In the genomic region with DNA sequence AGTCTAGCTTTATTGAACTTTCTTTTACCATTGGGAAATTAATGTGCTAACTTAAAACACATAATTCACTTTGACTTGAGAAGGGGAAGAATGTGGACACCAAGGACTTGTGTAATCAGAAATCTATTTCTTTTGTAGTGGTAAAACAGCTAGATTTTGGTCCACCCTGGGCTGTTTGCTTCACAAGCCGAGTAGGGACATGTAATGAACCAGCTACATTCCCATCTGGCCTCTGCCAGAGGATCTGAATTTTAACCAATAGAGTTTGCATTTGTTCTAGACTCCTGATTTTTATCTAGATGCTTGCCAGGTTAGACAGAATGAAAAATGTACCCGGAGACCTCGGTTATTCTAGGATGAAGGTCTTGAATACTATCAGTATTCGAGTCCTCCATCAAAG, we compare ENCODE assay signal across 20 cellular contexts. TPM values are rescaled to one million over a fixed set of nuclear protein-coding genes. Genes with fewer than 3 reads are reported as not detected.
DNase-seq lines count a peak whose midpoint lies in the region; ATAC-seq and TF ChIP-seq lines count a peak whose summit lies in the region.
"Had no signal": no experiment of that assay in that cellular context is flagged by ENCODE, and none has a peak within 500 bp of the region (broad histone marks: within the 10 kb centered on the region; RNA-seq: fewer than 3 reads in every experiment).

No MANE protein-coding gene starts in this region.

- ATAC-seq in heart left ventricle (no peak), Right ventricle myocardium superior (ENCODE audit: poor library complexity) (no peak), omental fat pad (ENCODE audit: low FRiP score) (no peak), GM21737 (IDR thresholded peaks at IDR 0.05; ENCODE audit: unreplicated experiment) (no peak)
- ATAC-seq: esophagus mucosa had no signal

- H3K27me3 ChIP-seq in heart left ventricle, result peaks cover 0 to 36% (median 0%) of the 10 kb centered on the region in 9 donors
- H3K27me3 ChIP-seq in esophagus squamous epithelium, result peaks cover 0 to 33% (median 3%) of the 10 kb centered on the region in 4 donors
- no peaks in the 10 kb centered on the region for H3K27me3 ChIP-seq in uterus

- H3K9me3 ChIP-seq in heart left ventricle, result no peaks in the 10 kb centered on the region
- H3K9me3 ChIP-seq in esophagus squamous epithelium, result no peaks in the 10 kb centered on the region
- no peaks in the 10 kb centered on the region for H3K9me3 ChIP-seq in uterus

- no peak for TF ChIP-seq CTCF in heart left ventricle (IDR thresholded peaks at IDR 0.05)
- no peak for TF ChIP-seq CTCF in esophagus squamous epithelium (IDR thresholded peaks at IDR 0.05)
- no peak for TF ChIP-seq CTCF in nephron progenitor cell (IDR thresholded peaks at IDR 0.05)
- TF ChIP-seq CTCF in uterus (IDR thresholded peaks at IDR 0.05), result no peak
- no peak for TF ChIP-seq CTCF in omental fat pad (IDR thresholded peaks at IDR 0.05)

- TF ChIP-seq POLR2A in heart left ventricle (IDR thresholded peaks at IDR 0.05) (no peak), esophagus squamous epithelium (IDR thresholded peaks at IDR 0.05) (no peak), uterus (IDR thresholded peaks at IDR 0.05) (no peak)

- intact Hi-C loops in heart left ventricle (cut with DNase I) (loop anchor here in 6 of 10 donors (5.0 to 10.0 kb wide), 7 partner anchors 40 to 325 kb away; no protein-coding TSS in a partner anchor), Right ventricle myocardium superior (cut with DNase I) (loop anchor here (5.0 kb wide), 1 partner anchor 75 kb away; no protein-coding TSS in a partner anchor), esophagus squamous epithelium (cut with DNase I) (no loop called here), uterus (cut with DNase I; ENCODE audit: low total_unique reads) (no loop called here)

- WGBS in heart left ventricle, 4 donors, result 59 to 65% (median 62%) methylated on average over 4 of the region's 4 CpGs
- 74 to 75% methylated on average over 4 of the region's 4 CpGs for WGBS in esophagus squamous epithelium, 2 donors

- no peaks in the 10 kb centered on the region for H3K36me3 Mint-ChIP-seq in nephron progenitor cell (ENCODE audit: low read depth)
- H3K36me3 Mint-ChIP-seq: CD4-positive, CD25-positive, alpha-beta regulatory T cell had no signal

- H3K4me3 ChIP-seq in heart left ventricle (peak overlapping the region in 9 of 12 donors; percentile 51 to 90 (median 65)), esophagus squamous epithelium (peak overlapping the region in 3 of 4 donors; percentile 57 to 77 (median 63)), uterus (no peak overlapping the region)

- peaks cover 29% of the 10 kb centered on the region for H3K27me3 Mint-ChIP-seq in nephron progenitor cell (ENCODE audit: low read depth, poor library complexity)

- DNase-seq in heart left ventricle (no peak), Right ventricle myocardium superior (no peak), esophagus squamous epithelium (lab: John Stamatoyannopoulos, UW) (no peak), nephron progenitor cell (no peak), uterus (no peak), DMS79 treated with DMSO at 0.1 percent for 48 hours (lab: John Stamatoyannopoulos, UW) (no peak), omental fat pad (ENCODE audit: low spot score) (no peak)
- DNase-seq: ACHN; activated CD4-positive, alpha-beta T cell treated with anti-CD3 and anti-CD28 coated beads, Interleukin-2, amount 50 U/mL, for 1 hour; activated naive CD4-positive, alpha-beta T cell treated with anti-CD3 and anti-CD28 coated beads for 36 hours; activated T-cell treated with anti-CD3 and anti-CD28 coated beads for 4 hours; CD4-positive, CD25-positive, alpha-beta regulatory T cell; dermis blood vessel endothelial cell; DMS79; Karpas-422; NCI-H1105 treated with DMSO at 0.1 percent for 48 hours had no signal

- no peak overlapping the region for H3K27ac Mint-ChIP-seq in nephron progenitor cell
- H3K27ac Mint-ChIP-seq: activated naive CD4-positive, alpha-beta T cell treated with anti-CD3 and anti-CD28 coated beads for 36 hours; CD4-positive, CD25-positive, alpha-beta regulatory T cell had no signal

- H3K27ac ChIP-seq in heart left ventricle (peak overlapping the region in 6 of 12 donors; percentile 76 to 93 (median 86)), esophagus squamous epithelium (peak overlapping the region; percentile 74 to 91 (median 88)), uterus (peak overlapping the region; percentile 89 to 95)
- H3K27ac ChIP-seq: parathyroid adenoma had no signal

- no peaks in the 10 kb centered on the region for H3K9me3 Mint-ChIP-seq in nephron progenitor cell
- H3K9me3 Mint-ChIP-seq: activated naive CD4-positive, alpha-beta T cell treated with anti-CD3 and anti-CD28 coated beads for 36 hours; CD4-positive, CD25-positive, alpha-beta regulatory T cell; H9 had no signal

- H3K4me1 ChIP-seq in heart left ventricle (peaks cover 0 to 25% (median 5%) of the 10 kb centered on the region in 12 donors), esophagus squamous epithelium (peaks cover 7 to 21% (median 8%) of the 10 kb centered on the region in 3 donors), uterus (peaks cover 0 to 7% of the 10 kb centered on the region in 2 donors)
- H3K4me1 ChIP-seq: parathyroid adenoma had no signal

- peaks cover 44% of the 10 kb centered on the region for H3K4me1 Mint-ChIP-seq in nephron progenitor cell

- H3K4me3 Mint-ChIP-seq in nephron progenitor cell, result peak overlapping the region; percentile 87
- H3K4me3 Mint-ChIP-seq: activated naive CD4-positive, alpha-beta T cell treated with anti-CD3 and anti-CD28 coated beads for 36 hours; CD4-positive, CD25-positive, alpha-beta regulatory T cell had no signal

- H3K36me3 ChIP-seq in heart left ventricle, result no peaks in the 10 kb centered on the region
- no peaks in the 10 kb centered on the region for H3K36me3 ChIP-seq in esophagus squamous epithelium
- H3K36me3 ChIP-seq in uterus, result no peaks in the 10 kb centered on the region

RNA-seq across cellular contexts. Expression of gene CACNB2, which starts 1.9 kb away (rescaled TPM):
- total RNA-seq in heart left ventricle (10 to 100 TPM; 28.2 to 63.2 (median 35.9) TPM), Right ventricle myocardium superior (45.7 TPM), esophagus squamous epithelium (10 to 100 TPM in 1 of 4 donors, 1 to 10 TPM in 2, under 1 TPM in 1; 0.91 to 37.0 (median 5.7) TPM), uterus (10 to 100 TPM; 19.4 to 33.0 (median 27.0) TPM), omental fat pad (10 to 100 TPM in 1 of 4 donors, 1 to 10 TPM in 3; 2.0 to 12.1 (median 6.1) TPM)
- 10 to 100 TPM; 11.4 to 16.8 TPM for polyA plus RNA-seq in heart left ventricle
- total RNA-seq: activated naive CD4-positive, alpha-beta T cell treated with anti-CD3 and anti-CD28 coated beads for 36 hours; dermis blood vessel endothelial cell had no signal

Comparison
In these comparisons a context has a peak if more than half of its experiments do, and no peak if none do; other contexts are left out.
1. H3K4me3 ChIP-seq: peak in heart left ventricle (9 of 12) and esophagus squamous epithelium (3 of 4); none in uterus (0 of 2).
2. intact Hi-C loops: an anchor here in heart left ventricle (5.0 to 10.0 kb wide) and Right ventricle myocardium superior (5.0 kb wide); none called in esophagus squamous epithelium and uterus.